In the genomic region with DNA sequence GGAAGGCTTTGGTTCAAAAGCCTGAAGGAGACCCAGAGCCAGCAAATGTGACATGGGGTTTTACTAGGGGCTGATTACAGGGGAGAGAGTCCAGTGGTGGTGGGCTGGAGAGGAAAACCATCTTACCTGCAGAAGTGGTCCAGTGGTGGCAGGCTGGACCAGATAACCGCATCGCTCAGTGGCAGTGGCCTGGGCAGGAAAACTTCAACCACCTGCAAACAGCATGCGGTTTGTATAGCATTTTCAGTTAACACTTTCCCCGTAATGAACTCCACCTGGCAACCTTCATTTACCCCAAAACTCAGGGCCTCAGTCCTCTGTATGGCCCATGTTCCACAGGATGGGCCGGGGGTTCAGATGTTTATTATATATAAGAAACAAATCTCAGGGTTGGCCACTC, we compare ENCODE assay signal across 36 cellular contexts.
"Had no signal": no experiment of that assay in that cellular context is flagged by ENCODE, and none has a peak within 500 bp of the region (broad histone marks: within the 10 kb centered on the region; RNA-seq: fewer than 3 reads in every experiment).

No MANE protein-coding gene starts in this region.

- H3K27ac ChIP-seq: ascending aorta, cardiac muscle cell, WERI-Rb-1 had no signal

- H3K4me1 ChIP-seq: ascending aorta had no signal

- H3K4me3 ChIP-seq: ascending aorta, cardiac muscle cell had no signal

- H3K9me3 Mint-ChIP-seq: activated CD4-positive, alpha-beta memory T cell treated with anti-CD3 and anti-CD28 coated beads, Interleukin-2, amount 10 ng/mL, durations not matched to agents 7 days and 5 days; activated naive CD4-positive, alpha-beta T cell treated with anti-CD3 and anti-CD28 coated beads, Interleukin-2, amount 10 ng/mL, durations not matched to agents 7 days and 5 days; activated naive CD8-positive, alpha-beta T cell treated with anti-CD3 and anti-CD28 coated beads, Interleukin-2, amount 10 ng/mL, durations not matched to agents 7 days and 5 days had no signal

- H3K27ac Mint-ChIP-seq: activated CD4-positive, alpha-beta memory T cell treated with anti-CD3 and anti-CD28 coated beads, Interleukin-2, amount 10 ng/mL, durations not matched to agents 7 days and 5 days; activated CD4-positive, alpha-beta T cell treated with anti-CD3 and anti-CD28 coated beads for 36 hours; activated CD4-positive, alpha-beta T cell treated with anti-CD3 and anti-CD28 coated beads, Interleukin-2, amount 10 ng/mL, durations not matched to agents 7 days and 5 days; activated CD8-positive, alpha-beta memory T cell treated with anti-CD3 and anti-CD28 coated beads, Interleukin-2, amount 10 ng/mL, durations not matched to agents 7 days and 5 days; activated CD8-positive, alpha-beta T cell treated with anti-CD3 and anti-CD28 coated beads, Interleukin-2, amount 10 ng/mL, durations not matched to agents 7 days and 5 days; activated naive CD4-positive, alpha-beta T cell treated with anti-CD3 and anti-CD28 coated beads, Interleukin-2, amount 10 ng/mL, durations not matched to agents 7 days and 5 days; activated naive CD4-positive, alpha-beta T cell treated with anti-CD3 and anti-CD28 coated beads, Interleukin-2, amount 50 U/mL, for 24 hours; activated naive CD8-positive, alpha-beta T cell; activated naive CD8-positive, alpha-beta T cell treated with anti-CD3 and anti-CD28 coated beads, Interleukin-2, amount 10 ng/mL, durations not matched to agents 7 days and 5 days; activated naive CD8-positive, alpha-beta T cell treated with anti-CD3 and anti-CD28 coated beads, Interleukin-2, amount 50 U/mL, for 24 hours; activated T-cell treated with anti-CD3 and anti-CD28 coated beads, Interleukin-2, amount 50 U/mL, for 24 hours; activated T-helper 2 cell treated with anti-CD3 and anti-CD28 coated beads, Interferon-gamma antibody, Interleukin-2, Interleukin-4, amounts not matched to agents 10 μg/mL and 5 μg/mL and 100 μg/mL, durations not matched to agents 14 hours and 24 hours and 36 hours; brain; T-helper 1 cell treated with Interleukin-12 subunit alpha and Interleukin-12 subunit beta and Interleukin-4 antibody, amounts not matched to agents 30 μg/mL and 1 μg/mL, for 36 hours; T-helper 2 cell treated with Interferon-gamma antibody and Interleukin-4, amounts not matched to agents 5 μg/mL and 100 μg/mL, for 36 hours; WTC11 had no signal

- H3K27me3 Mint-ChIP-seq: activated CD4-positive, alpha-beta memory T cell treated with anti-CD3 and anti-CD28 coated beads, Interleukin-2, amount 10 ng/mL, durations not matched to agents 7 days and 5 days; activated CD4-positive, alpha-beta T cell treated with anti-CD3 and anti-CD28 coated beads for 36 hours; activated CD4-positive, alpha-beta T cell treated with anti-CD3 and anti-CD28 coated beads, Interleukin-2, amount 10 ng/mL, durations not matched to agents 7 days and 5 days; activated CD8-positive, alpha-beta memory T cell treated with anti-CD3 and anti-CD28 coated beads, Interleukin-2, amount 10 ng/mL, durations not matched to agents 7 days and 5 days; activated naive CD4-positive, alpha-beta T cell treated with anti-CD3 and anti-CD28 coated beads, Interleukin-2, amount 10 ng/mL, durations not matched to agents 7 days and 5 days; activated naive CD8-positive, alpha-beta T cell; activated naive CD8-positive, alpha-beta T cell treated with anti-CD3 and anti-CD28 coated beads, Interleukin-2, amount 10 ng/mL, durations not matched to agents 7 days and 5 days; activated naive CD8-positive, alpha-beta T cell treated with anti-CD3 and anti-CD28 coated beads, Interleukin-2, amount 50 U/mL, for 24 hours; activated T-cell treated with anti-CD3 and anti-CD28 coated beads, Interleukin-2, amount 50 U/mL, for 24 hours; brain had no signal

- H3K36me3 ChIP-seq: ascending aorta, cardiac muscle cell, WERI-Rb-1 had no signal

- H3K4me3 Mint-ChIP-seq: activated CD4-positive, alpha-beta memory T cell treated with anti-CD3 and anti-CD28 coated beads, Interleukin-2, amount 10 ng/mL, durations not matched to agents 7 days and 5 days; activated CD4-positive, alpha-beta T cell treated with anti-CD3 and anti-CD28 coated beads for 36 hours; activated CD4-positive, alpha-beta T cell treated with anti-CD3 and anti-CD28 coated beads, Interleukin-2, amount 10 ng/mL, durations not matched to agents 7 days and 5 days; activated CD8-positive, alpha-beta memory T cell treated with anti-CD3 and anti-CD28 coated beads, Interleukin-2, amount 10 ng/mL, durations not matched to agents 7 days and 5 days; activated CD8-positive, alpha-beta T cell treated with anti-CD3 and anti-CD28 coated beads, Interleukin-2, amount 10 ng/mL, durations not matched to agents 7 days and 5 days; activated naive CD4-positive, alpha-beta T cell treated with anti-CD3 and anti-CD28 coated beads, Interleukin-2, amount 10 ng/mL, durations not matched to agents 7 days and 5 days; activated naive CD4-positive, alpha-beta T cell treated with anti-CD3 and anti-CD28 coated beads, Interleukin-2, amount 50 U/mL, for 24 hours; activated naive CD8-positive, alpha-beta T cell; activated naive CD8-positive, alpha-beta T cell treated with anti-CD3 and anti-CD28 coated beads, Interleukin-2, amount 10 ng/mL, durations not matched to agents 7 days and 5 days; activated naive CD8-positive, alpha-beta T cell treated with anti-CD3 and anti-CD28 coated beads, Interleukin-2, amount 50 U/mL, for 24 hours; activated T-cell treated with anti-CD3 and anti-CD28 coated beads, Interleukin-2, amount 50 U/mL, for 24 hours; brain; T-helper 1 cell treated with Interleukin-12 subunit alpha and Interleukin-12 subunit beta and Interleukin-4 antibody, amounts not matched to agents 30 μg/mL and 1 μg/mL, for 36 hours; T-helper 2 cell treated with Interferon-gamma antibody and Interleukin-4, amounts not matched to agents 5 μg/mL and 100 μg/mL, for 36 hours; WTC11 had no signal

- H3K36me3 Mint-ChIP-seq: activated CD8-positive, alpha-beta memory T cell treated with anti-CD3 and anti-CD28 coated beads, Interleukin-2, amount 10 ng/mL, durations not matched to agents 7 days and 5 days; activated naive CD4-positive, alpha-beta T cell treated with anti-CD3 and anti-CD28 coated beads, Interleukin-2, amount 10 ng/mL, durations not matched to agents 7 days and 5 days; activated naive CD4-positive, alpha-beta T cell treated with anti-CD3 and anti-CD28 coated beads, Interleukin-2, amount 50 U/mL, for 24 hours; activated naive CD8-positive, alpha-beta T cell; activated naive CD8-positive, alpha-beta T cell treated with anti-CD3 and anti-CD28 coated beads, Interleukin-2, amount 10 ng/mL, durations not matched to agents 7 days and 5 days; brain; WTC11 had no signal

- H3K4me1 Mint-ChIP-seq: activated CD4-positive, alpha-beta memory T cell treated with anti-CD3 and anti-CD28 coated beads, Interleukin-2, amount 10 ng/mL, durations not matched to agents 7 days and 5 days; activated CD4-positive, alpha-beta T cell treated with anti-CD3 and anti-CD28 coated beads for 36 hours; activated CD4-positive, alpha-beta T cell treated with anti-CD3 and anti-CD28 coated beads, Interleukin-2, amount 10 ng/mL, durations not matched to agents 7 days and 5 days; activated CD8-positive, alpha-beta memory T cell treated with anti-CD3 and anti-CD28 coated beads, Interleukin-2, amount 10 ng/mL, durations not matched to agents 7 days and 5 days; activated naive CD4-positive, alpha-beta T cell treated with anti-CD3 and anti-CD28 coated beads, Interleukin-2, amount 10 ng/mL, durations not matched to agents 7 days and 5 days; activated naive CD4-positive, alpha-beta T cell treated with anti-CD3 and anti-CD28 coated beads, Interleukin-2, amount 50 U/mL, for 24 hours; activated naive CD8-positive, alpha-beta T cell treated with anti-CD3 and anti-CD28 coated beads, Interleukin-2, amount 10 ng/mL, durations not matched to agents 7 days and 5 days; activated naive CD8-positive, alpha-beta T cell treated with anti-CD3 and anti-CD28 coated beads, Interleukin-2, amount 50 U/mL, for 24 hours had no signal

- H3K9me3 ChIP-seq: ascending aorta had no signal

- DNase-seq: activated CD4-positive, alpha-beta memory T cell treated with anti-CD3 and anti-CD28 coated beads, Interleukin-2, amount 10 ng/mL, durations not matched to agents 7 days and 5 days; activated CD4-positive, alpha-beta T cell treated with anti-CD3 and anti-CD28 coated beads for 1 hour; activated CD4-positive, alpha-beta T cell treated with anti-CD3 and anti-CD28 coated beads for 36 hours; activated CD4-positive, alpha-beta T cell treated with anti-CD3 and anti-CD28 coated beads for 48 hours; activated CD4-positive, alpha-beta T cell treated with anti-CD3 and anti-CD28 coated beads, Interleukin-2, amount 10 ng/mL, durations not matched to agents 7 days and 5 days; activated CD4-positive, alpha-beta T cell treated with anti-CD3 and anti-CD28 coated beads, Interleukin-2, amount 50 U/mL, for 48 hours; activated CD4-positive, CD25-positive, alpha-beta regulatory T cell; activated CD8-positive, alpha-beta memory T cell treated with anti-CD3 and anti-CD28 coated beads for 24 hours; activated CD8-positive, alpha-beta memory T cell treated with anti-CD3 and anti-CD28 coated beads, Interleukin-2, amount 10 ng/mL, durations not matched to agents 7 days and 5 days; activated CD8-positive, alpha-beta memory T cell treated with anti-CD3 and anti-CD28 coated beads, Interleukin-2, amount 50 U/mL, for 48 hours; activated CD8-positive, alpha-beta T cell treated with anti-CD3 and anti-CD28 coated beads, Interleukin-2, amount 10 ng/mL, durations not matched to agents 7 days and 5 days; activated effector memory CD4-positive, alpha-beta T cell treated with Interleukin-2 at 50 U/mL for 16 hours; activated gamma-delta T cell; activated naive CD4-positive, alpha-beta T cell treated with anti-CD3 and anti-CD28 coated beads, Interleukin-2, amount 10 ng/mL, durations not matched to agents 7 days and 5 days; activated naive CD4-positive, alpha-beta T cell treated with Interleukin-2 at 50 U/mL for 16 hours; activated naive CD8-positive, alpha-beta T cell treated with anti-CD3 and anti-CD28 coated beads, Interleukin-2, amount 10 ng/mL, durations not matched to agents 7 days and 5 days; activated naive CD8-positive, alpha-beta T cell treated with anti-CD3 and anti-CD28 coated beads, Interleukin-2, amount 50 U/mL, for 24 hours; activated T-cell treated with anti-CD3 and anti-CD28 coated beads, Interleukin-2, amount 50 U/mL, for 24 hours; activated T-cell treated with anti-CD3 and anti-CD28 coated beads, Interleukin-2, amount 50 U/mL, for 48 hours; amygdala; caudate nucleus; SW 1271; T-helper 1 cell; T-helper 2 cell; T-helper 9 cell; WERI-Rb-1 had no signal

- H3K27me3 ChIP-seq: ascending aorta, cardiac muscle cell had no signal

- ATAC-seq: activated CD4-positive, alpha-beta T cell treated with anti-CD3 and anti-CD28 coated beads for 36 hours; activated CD4-positive, CD25-positive, alpha-beta regulatory T cell treated with anti-CD3 and anti-CD28 coated beads, Interleukin-2, amount 50 U/mL, for 24 hours; activated CD8-positive, alpha-beta memory T cell treated with anti-CD3 and anti-CD28 coated beads, Interleukin-2, amount 10 ng/mL, durations not matched to agents 7 days and 5 days; activated CD8-positive, alpha-beta T cell treated with anti-CD3 and anti-CD28 coated beads, Interleukin-2, amount 10 ng/mL, durations not matched to agents 7 days and 5 days; activated naive CD8-positive, alpha-beta T cell treated with anti-CD3 and anti-CD28 coated beads, Interleukin-2, amount 50 U/mL, for 24 hours; WTC11 had no signal
